In the genomic region with DNA sequence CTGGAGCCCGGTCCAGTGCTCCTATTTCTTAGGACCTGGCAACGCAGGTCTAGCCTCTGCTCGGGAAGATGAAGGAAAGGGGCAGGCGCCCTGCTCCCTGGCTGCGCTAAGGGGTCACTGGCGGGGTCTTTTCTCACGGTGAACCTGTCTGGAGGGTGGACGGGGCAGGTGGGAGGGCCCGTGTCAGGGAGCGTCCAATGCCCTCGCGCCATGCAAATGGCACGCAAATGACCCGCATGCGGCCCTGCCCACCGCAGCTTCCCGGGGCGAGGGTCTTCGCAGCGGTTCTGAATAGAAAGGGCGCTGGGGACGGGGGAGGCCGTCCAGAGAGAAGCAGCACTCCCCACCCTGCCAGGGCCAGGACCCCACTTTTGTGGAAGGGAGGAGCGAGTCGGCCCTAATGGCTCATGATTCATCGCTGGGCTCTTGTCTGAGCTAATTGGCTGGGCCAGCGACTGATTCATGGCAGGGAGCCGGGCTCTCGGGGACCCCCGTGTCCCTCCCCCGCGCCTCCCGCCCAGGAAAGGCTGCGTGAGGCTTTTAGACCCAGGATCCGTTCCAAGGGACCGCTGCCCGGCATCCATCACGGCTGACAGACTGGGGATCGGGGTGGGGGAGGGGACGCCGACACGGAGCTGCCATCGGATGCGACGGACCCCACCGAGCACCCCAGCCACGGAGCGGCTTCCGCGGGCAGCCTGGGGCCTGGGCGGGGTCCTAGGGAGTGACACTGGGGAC, we compare ENCODE assay signal across 13 cellular contexts. TPM values are rescaled to one million over a fixed set of nuclear protein-coding genes. Genes with fewer than 3 reads are reported as not detected.
DNase-seq lines count a peak whose midpoint lies in the region; ATAC-seq and TF ChIP-seq lines count a peak whose summit lies in the region.
"Had no signal": no experiment of that assay in that cellular context is flagged by ENCODE, and none has a peak within 500 bp of the region (broad histone marks: within the 10 kb centered on the region; RNA-seq: fewer than 3 reads in every experiment).

No MANE protein-coding gene starts in this region.

- DNase-seq in ELF-1 (ENCODE audit: low read depth, low spot score), result peak; percentile 57
- peak; percentile 30 for DNase-seq in NCI-H69 (lab: John Stamatoyannopoulos, UW)
- peak; percentile 60 for DNase-seq in left ventricle myocardium superior
- DNase-seq in neural crest cell (ENCODE audit: low read depth, low spot score), result peak; percentile 14
- DNase-seq in stimulated activated CD8-positive, alpha-beta memory T cell treated with anti-CD3 and anti-CD28 coated beads, Interleukin-4, amount 100 ng/mL, for 48 hours, result no peak
- DNase-seq: activated CD4-positive, alpha-beta T cell treated with anti-CD3 and anti-CD28 coated beads, Interleukin-2, amount 10 ng/mL, durations not matched to agents 24 days and 14 days; Calu3; NCI-H526 treated with DMSO at 0.1 percent for 48 hours had no signal

- H3K27me3 Mint-ChIP-seq in neural crest cell (ENCODE audit: low read depth), result peaks cover 41% of the 10 kb centered on the region

- no peak for TF ChIP-seq CTCF in neural crest cell (conservative IDR thresholded peaks at IDR 0.05)

- peak overlapping the region; percentile 75 for H3K4me3 Mint-ChIP-seq in neural crest cell
- H3K4me3 Mint-ChIP-seq: activated CD4-positive, alpha-beta T cell treated with anti-CD3 and anti-CD28 coated beads, Interleukin-2, amount 10 ng/mL, durations not matched to agents 24 days and 14 days; activated naive CD4-positive, alpha-beta T cell treated with anti-CD3 and anti-CD28 coated beads, Interleukin-2, amount 50 U/mL, for 24 hours had no signal

- intact Hi-C loops in left ventricle myocardium superior (cut with micrococcal nuclease), result no loop called here

- H3K9me3 Mint-ChIP-seq in neural crest cell, result no peaks in the 10 kb centered on the region
- H3K9me3 Mint-ChIP-seq: activated naive CD4-positive, alpha-beta T cell treated with anti-CD3 and anti-CD28 coated beads, Interleukin-2, amount 50 U/mL, for 24 hours had no signal

- ATAC-seq in left ventricle myocardium superior (peak; percentile 12), HG02642 (IDR thresholded peaks at IDR 0.05; ENCODE audit: poor library complexity, unreplicated experiment) (no peak), GM19035 (IDR thresholded peaks at IDR 0.05; ENCODE audit: unreplicated experiment) (no peak), HG03439 (IDR thresholded peaks at IDR 0.05; ENCODE audit: unreplicated experiment) (no peak)
- ATAC-seq: GM12878 had no signal

- H3K27ac Mint-ChIP-seq in neural crest cell (ENCODE audit: unreplicated experiment), result no peak overlapping the region
- H3K27ac Mint-ChIP-seq: activated CD4-positive, alpha-beta T cell treated with anti-CD3 and anti-CD28 coated beads, Interleukin-2, amount 10 ng/mL, durations not matched to agents 24 days and 14 days; activated naive CD4-positive, alpha-beta T cell treated with anti-CD3 and anti-CD28 coated beads, Interleukin-2, amount 50 U/mL, for 24 hours had no signal

- no peaks in the 10 kb centered on the region for H3K36me3 Mint-ChIP-seq in neural crest cell (ENCODE audit: low read depth)
- H3K36me3 Mint-ChIP-seq: activated naive CD4-positive, alpha-beta T cell treated with anti-CD3 and anti-CD28 coated beads, Interleukin-2, amount 50 U/mL, for 24 hours had no signal

- peaks cover 75% of the 10 kb centered on the region for H3K4me1 Mint-ChIP-seq in neural crest cell
- H3K4me1 Mint-ChIP-seq: activated CD4-positive, alpha-beta T cell treated with anti-CD3 and anti-CD28 coated beads, Interleukin-2, amount 10 ng/mL, durations not matched to agents 24 days and 14 days had no signal

RNA-seq across cellular contexts. Expression of a gene that starts 25.1 kb away (rescaled TPM):
- total RNA-seq in left ventricle myocardium superior (4.1 TPM), neural crest cell (322 and 334 TPM in 2 replicates)
- total RNA-seq: activated CD4-positive, alpha-beta T cell treated with anti-CD3 and anti-CD28 coated beads, Interleukin-2, amount 10 ng/mL, durations not matched to agents 24 days and 14 days had no signal

RNA-seq across cellular contexts. Expression of a gene that starts 55.3 kb away (rescaled TPM):
- total RNA-seq in left ventricle myocardium superior (245 TPM), neural crest cell (248 and 256 TPM in 2 replicates)

Comparison
In these comparisons a context has a peak if more than half of its experiments do, and no peak if none do; other contexts are left out.
1. RNA of a gene that starts 25.1 kb away (total RNA-seq): 322 to 334 TPM in neural crest cell; 4.1 TPM in left ventricle myocardium superior (single experiment); every median in the first group is over 10 times any median in the second.